In genomic region chr17:66542183-66542966, GRCh38 we compare ENCODE assay signal across 8 cellular contexts.
DNase-seq lines count a peak whose midpoint lies in the region; ATAC-seq and TF ChIP-seq lines count a peak whose summit lies in the region.

No MANE protein-coding gene starts in this region.

- peaks cover 29% of the 10 kb centered on the region for H3K36me3 Mint-ChIP-seq in activated CD4-positive, alpha-beta T cell treated with anti-CD3 and anti-CD28 coated beads, Interleukin-2, amount 10 ng/mL, durations not matched to agents 24 days and 14 days (ENCODE audit: low read depth)

- H3K4me2 ChIP-seq in OCI-LY1 (ENCODE audit: low read length), result peak overlapping the region; percentile 69

- no peaks in the 10 kb centered on the region for H4K20me1 ChIP-seq in OCI-LY1 (ENCODE audit: insufficient read depth, low read length)

- H3K4me3 ChIP-seq in OCI-LY1 (ENCODE audit: low read depth, low read length, poor library complexity, severe bottlenecking) (peak overlapping the region; percentile 56), fibroblast of pulmonary artery (replicated peaks; ENCODE audit: low read depth, low read length) (no peak overlapping the region), MG63 (no peak overlapping the region)

- H3K9me3 Mint-ChIP-seq in activated CD4-positive, alpha-beta T cell treated with anti-CD3 and anti-CD28 coated beads, Interleukin-2, amount 10 ng/mL, durations not matched to agents 24 days and 14 days, result no peaks in the 10 kb centered on the region

- ATAC-seq in HG02610 (IDR thresholded peaks at IDR 0.05; ENCODE audit: unreplicated experiment), result peak; percentile 95

- no peak overlapping the region for H2AFZ ChIP-seq in OCI-LY1 (ENCODE audit: low read length)

- peak overlapping the region; percentile 77 for H3K9ac ChIP-seq in OCI-LY1 (ENCODE audit: low read length)

- peak overlapping the region; percentile 26 for H3K4me3 Mint-ChIP-seq in activated CD4-positive, alpha-beta T cell treated with anti-CD3 and anti-CD28 coated beads, Interleukin-2, amount 10 ng/mL, durations not matched to agents 24 days and 14 days

- H3K79me2 ChIP-seq in OCI-LY1 (ENCODE audit: insufficient read depth, low read length), result no peaks in the 10 kb centered on the region

- intact Hi-C loops in activated CD4-positive, alpha-beta T cell treated with anti-CD3 and anti-CD28 coated beads, Interleukin-2, amount 10 ng/mL, durations not matched to agents 24 days and 14 days (cut with micrococcal nuclease), result loop anchor here (10.0 kb wide), 1 partner anchor 92 kb away; no protein-coding TSS in a partner anchor

- no peaks in the 10 kb centered on the region for H3K27me3 Mint-ChIP-seq in activated CD4-positive, alpha-beta T cell treated with anti-CD3 and anti-CD28 coated beads, Interleukin-2, amount 10 ng/mL, durations not matched to agents 24 days and 14 days

- TF ChIP-seq CTCF in OCI-LY1 (IDR thresholded peaks at IDR 0.05; ENCODE audit: low read length), result no peak
- TF ChIP-seq CTCF in fibroblast of pulmonary artery (IDR thresholded peaks at IDR 0.05; ENCODE audit: low read length, missing control alignments), result no peak

- H3K27ac ChIP-seq in OCI-LY1 (ENCODE audit: low read depth, low read length, poor library complexity, severe bottlenecking), result peak overlapping the region; percentile 98

- H3K27ac Mint-ChIP-seq in activated CD4-positive, alpha-beta T cell treated with anti-CD3 and anti-CD28 coated beads, Interleukin-2, amount 10 ng/mL, durations not matched to agents 24 days and 14 days, result peak overlapping the region; percentile 72

- peaks cover 10% of the 10 kb centered on the region; the same call in 1 of the 2 replicates for H3K9me3 ChIP-seq in OCI-LY1 (ENCODE audit: low read length)
- peaks cover 19% of the 10 kb centered on the region for H3K9me3 ChIP-seq in MG63

- peaks cover 14% of the 10 kb centered on the region for H3F3A ChIP-seq in OCI-LY1 (ENCODE audit: insufficient read depth, low read length)

- H3K36me3 ChIP-seq in OCI-LY1 (ENCODE audit: insufficient read depth, low read length), result peaks cover 25% of the 10 kb centered on the region; the same call in 1 of the 2 replicates
- H3K36me3 ChIP-seq in MG63, result peaks cover 4% of the 10 kb centered on the region; the same call in 1 of the 2 replicates

- peaks cover 56% of the 10 kb centered on the region for H3K4me1 Mint-ChIP-seq in activated CD4-positive, alpha-beta T cell treated with anti-CD3 and anti-CD28 coated beads, Interleukin-2, amount 10 ng/mL, durations not matched to agents 24 days and 14 days

- peak; percentile 70 for DNase-seq in activated CD4-positive, alpha-beta T cell treated with anti-CD3 and anti-CD28 coated beads, Interleukin-2, amount 10 ng/mL, durations not matched to agents 24 days and 14 days
- no peak for DNase-seq in activated CD4-positive, alpha-beta T cell treated with anti-CD3 and anti-CD28 coated beads, Interleukin-2, amount 50 U/mL, for 48 hours
- DNase-seq in fibroblast of pulmonary artery (ENCODE audit: low read depth), result peak; percentile 70
- DNase-seq in nucleus accumbens (lab: John Stamatoyannopoulos, UW), result no peak
- DNase-seq in SKM-1 treated with dmso at 0.1 percent for 144 hours (lab: John Stamatoyannopoulos, UW; ENCODE audit: unreplicated experiment), result no peak
- no peak for DNase-seq in MG63

- H3K4me1 ChIP-seq in OCI-LY1 (ENCODE audit: insufficient read depth, low read length, severe bottlenecking), result peaks cover 73% of the 10 kb centered on the region

- no peaks in the 10 kb centered on the region for H3K9me2 ChIP-seq in OCI-LY1 (ENCODE audit: low read depth, low read length)

- H3K27me3 ChIP-seq in OCI-LY1 (ENCODE audit: insufficient read depth, low read length), result no peaks in the 10 kb centered on the region
- no peaks in the 10 kb centered on the region for H3K27me3 ChIP-seq in MG63

Comparison
In these comparisons a context has a peak if more than half of its experiments do, and no peak if none do; other contexts are left out.
1. DNase-seq: peak in activated CD4-positive, alpha-beta T cell treated with anti-CD3 and anti-CD28 coated beads, Interleukin-2, amount 10 ng/mL, durations not matched to agents 24 days and 14 days (single experiment) and fibroblast of pulmonary artery (single experiment); none in activated CD4-positive, alpha-beta T cell treated with anti-CD3 and anti-CD28 coated beads, Interleukin-2, amount 50 U/mL, for 48 hours (0 of 2), nucleus accumbens (0 of 56), SKM-1 treated with dmso at 0.1 percent for 144 hours (single experiment) and MG63 (single experiment).